Comparison of ENCODE assay signal across 1 cellular context in genomic region chr2:200119236-200119635, GRCh38.
TF ChIP-seq lines count a peak whose summit lies in the region.

No MANE protein-coding gene starts in this region.

TF ChIP-seq in GM23338, 12 proteins besides CTCF, POLR2A, EP300 and RAD21 (continued from another document):
- TF ChIP-seq ZNF462 (CRISPR knock-in tag; IDR thresholded peaks at IDR 0.05): no peak
- no peak for TF ChIP-seq ZNF114 (CRISPR knock-in tag; IDR thresholded peaks at IDR 0.05)
- TF ChIP-seq ETS1 (IDR thresholded peaks at IDR 0.05): no peak
- no peak for TF ChIP-seq REST (IDR thresholded peaks at IDR 0.05; ENCODE audit: unreplicated experiment)
